Comparison of ENCODE assay signal across 26 cellular contexts in genomic region chr9:111030492-111030891, GRCh38. TPM values are rescaled to one million over a fixed set of nuclear protein-coding genes. Genes with fewer than 3 reads are reported as not detected.
A peak's percentile ranks its signal among the peaks of the same experiment; 100 is the strongest.
DNase-seq lines count a peak whose midpoint lies in the region; ATAC-seq and TF ChIP-seq lines count a peak whose summit lies in the region.
"Had no signal": no experiment of that assay in that cellular context is flagged by ENCODE, and none has a peak within 500 bp of the region (broad histone marks: within the 10 kb centered on the region; RNA-seq: fewer than 3 reads in every experiment).

No MANE protein-coding gene starts in this region.

- no peak for ATAC-seq in activated T-cell treated with anti-CD3 and anti-CD28 coated beads, Interleukin-2, amount 50 U/mL, for 72 hours (replicated peaks in 1 of 2)
- ATAC-seq in effector memory CD8-positive, alpha-beta T cell (replicated peaks), result no peak
- ATAC-seq: body of pancreas; naive thymus-derived CD8-positive, alpha-beta T cell; upper lobe of right lung had no signal

- H3K27ac Mint-ChIP-seq in osteocyte (ENCODE audit: unreplicated experiment), result peak overlapping the region; percentile 20
- no peak overlapping the region for H3K27ac Mint-ChIP-seq in activated T-cell treated with anti-CD3 and anti-CD28 coated beads, Interleukin-2, amount 50 U/mL, for 72 hours
- no peak overlapping the region for H3K27ac Mint-ChIP-seq in effector memory CD8-positive, alpha-beta T cell
- H3K27ac Mint-ChIP-seq: naive thymus-derived CD8-positive, alpha-beta T cell had no signal

- H3K27me3 Mint-ChIP-seq in osteocyte (ENCODE audit: unreplicated experiment), result no peaks in the 10 kb centered on the region
- H3K27me3 Mint-ChIP-seq in activated T-cell treated with anti-CD3 and anti-CD28 coated beads, Interleukin-2, amount 50 U/mL, for 72 hours (ENCODE audit: low read depth), result peaks cover 15% of the 10 kb centered on the region
- H3K27me3 Mint-ChIP-seq in effector memory CD8-positive, alpha-beta T cell, result peaks cover 0 to 18% of the 10 kb centered on the region in 2 donors

- H3K36me3 Mint-ChIP-seq in osteocyte (ENCODE audit: unreplicated experiment), result peaks cover 41% of the 10 kb centered on the region
- no peaks in the 10 kb centered on the region for H3K36me3 Mint-ChIP-seq in activated T-cell treated with anti-CD3 and anti-CD28 coated beads, Interleukin-2, amount 50 U/mL, for 72 hours (ENCODE audit: insufficient read depth in 2 of 2)
- peaks cover 2% of the 10 kb centered on the region for H3K36me3 Mint-ChIP-seq in effector memory CD8-positive, alpha-beta T cell (ENCODE audit: insufficient read depth)

- H3K4me3 ChIP-seq in HFF-Myc (replicated peaks; ENCODE audit: low read depth, low read length) (no peak overlapping the region), fibroblast of mammary gland (ENCODE audit: control insufficient read depth, low read depth, low read length) (no peak overlapping the region)
- H3K4me3 ChIP-seq: body of pancreas, PC-9, upper lobe of right lung had no signal

- TF ChIP-seq CTCF in HFF-Myc (IDR thresholded peaks at IDR 0.05; ENCODE audit: low read depth, low read length, missing control alignments) (no peak), fibroblast of mammary gland (conservative IDR thresholded peaks at IDR 0.05; ENCODE audit: control insufficient read depth, insufficient read depth, low read depth, low read length) (no peak), osteocyte (IDR thresholded peaks at IDR 0.05) (no peak)

- H3K4me1 Mint-ChIP-seq in osteocyte (ENCODE audit: unreplicated experiment), result peaks cover 63% of the 10 kb centered on the region
- H3K4me1 Mint-ChIP-seq in activated T-cell treated with anti-CD3 and anti-CD28 coated beads, Interleukin-2, amount 50 U/mL, for 72 hours (ENCODE audit: low read depth), result no peaks in the 10 kb centered on the region
- H3K4me1 Mint-ChIP-seq in effector memory CD8-positive, alpha-beta T cell (ENCODE audit: low read depth in 2 of 2), result no peaks in the 10 kb centered on the region
- H3K4me1 Mint-ChIP-seq: naive thymus-derived CD8-positive, alpha-beta T cell had no signal

- H3K9me3 Mint-ChIP-seq in osteocyte (ENCODE audit: unreplicated experiment), result no peaks in the 10 kb centered on the region
- peaks cover 2 to 3% of the 10 kb centered on the region in 2 donors for H3K9me3 Mint-ChIP-seq in activated T-cell treated with anti-CD3 and anti-CD28 coated beads, Interleukin-2, amount 50 U/mL, for 72 hours
- H3K9me3 Mint-ChIP-seq in effector memory CD8-positive, alpha-beta T cell, result no peaks in the 10 kb centered on the region

- peak; percentile 38 for DNase-seq in HFF-Myc (ENCODE audit: extremely low read depth, low read depth)
- DNase-seq in RPMI7951 (ENCODE audit: low read depth), result peak; percentile 29
- peak; percentile 45 for DNase-seq in fibroblast of mammary gland (ENCODE audit: low read depth)
- DNase-seq in osteocyte (ENCODE audit: extremely low spot score, unreplicated experiment), result no peak
- DNase-seq in activated T-cell treated with anti-CD3 and anti-CD28 coated beads, Interleukin-2, amount 50 U/mL, for 72 hours, result no peak
- no peak for DNase-seq in effector memory CD8-positive, alpha-beta T cell
- no peak for DNase-seq in stimulated activated CD4-positive, alpha-beta T cell treated with anti-CD3 and anti-CD28 coated beads, Interleukin-12 subunit alpha, Interleukin-12 subunit beta, amount 100 ng/mL, for 4 hours
- no peak for DNase-seq in 8988T
- DNase-seq: activated CD4-positive, alpha-beta T cell treated with anti-CD3 and anti-CD28 coated beads, Interleukin-2, amount 50 U/mL, for 1 hour; activated naive CD4-positive, alpha-beta T cell; activated T-cell treated with anti-CD3 and anti-CD28 coated beads, Interleukin-2, amount 50 U/mL, for 48 hours; body of pancreas; DMS79; effector memory CD4-positive, alpha-beta T cell; GF-D8; naive thymus-derived CD8-positive, alpha-beta T cell; NCI-H146; NCI-H510A; occipital lobe; PC-9; retina; SHP77 treated with DMSO at 0.1 percent for 48 hours; stimulated activated CD4-positive, alpha-beta T cell treated with anti-CD3 and anti-CD28 coated beads, Interleukin-2, amount 100 ng/mL, for 48 hours; T1000; upper lobe of right lung; WERI-Rb-1 had no signal

- no peak overlapping the region for H3K4me3 Mint-ChIP-seq in osteocyte (ENCODE audit: unreplicated experiment)
- no peak overlapping the region for H3K4me3 Mint-ChIP-seq in activated T-cell treated with anti-CD3 and anti-CD28 coated beads, Interleukin-2, amount 50 U/mL, for 72 hours
- no peak overlapping the region for H3K4me3 Mint-ChIP-seq in effector memory CD8-positive, alpha-beta T cell
- H3K4me3 Mint-ChIP-seq: naive thymus-derived CD8-positive, alpha-beta T cell had no signal

RNA-seq across cellular contexts. Expression of gene LPAR1, which starts 7.8 kb away (rescaled TPM):
- 69.0 and 74.6 TPM in 2 replicates for total RNA-seq in RPMI7951 (2014; rRNA removed; shearing (Covaris generic))
- 119 and 120 TPM in 2 replicates for total RNA-seq in osteocyte
- total RNA-seq in activated T-cell treated with anti-CD3 and anti-CD28 coated beads, Interleukin-2, amount 50 U/mL, for 72 hours, result not detected
- total RNA-seq: naive thymus-derived CD8-positive, alpha-beta T cell had no signal

Comparison
In these comparisons a context has a peak if more than half of its experiments do, and no peak if none do; other contexts are left out.
1. DNase-seq: peak in HFF-Myc (single experiment), RPMI7951 (single experiment) and fibroblast of mammary gland (single experiment); none in osteocyte (single experiment), activated T-cell treated with anti-CD3 and anti-CD28 coated beads, Interleukin-2, amount 50 U/mL, for 72 hours (0 of 2), effector memory CD8-positive, alpha-beta T cell (0 of 3), stimulated activated CD4-positive, alpha-beta T cell treated with anti-CD3 and anti-CD28 coated beads, Interleukin-12 subunit alpha, Interleukin-12 subunit beta, amount 100 ng/mL, for 4 hours (single experiment) and 8988T (single experiment).
2. RNA of gene LPAR1, which starts 7.8 kb away (total RNA-seq): 119 to 120 TPM in osteocyte and 69.0 to 74.6 TPM in RPMI7951; not detected in activated T-cell treated with anti-CD3 and anti-CD28 coated beads, Interleukin-2, amount 50 U/mL, for 72 hours; every median in the first group is over 10 times any median in the second.